8 cellular contexts compared by ENCODE assay signal in the genomic region with DNA sequence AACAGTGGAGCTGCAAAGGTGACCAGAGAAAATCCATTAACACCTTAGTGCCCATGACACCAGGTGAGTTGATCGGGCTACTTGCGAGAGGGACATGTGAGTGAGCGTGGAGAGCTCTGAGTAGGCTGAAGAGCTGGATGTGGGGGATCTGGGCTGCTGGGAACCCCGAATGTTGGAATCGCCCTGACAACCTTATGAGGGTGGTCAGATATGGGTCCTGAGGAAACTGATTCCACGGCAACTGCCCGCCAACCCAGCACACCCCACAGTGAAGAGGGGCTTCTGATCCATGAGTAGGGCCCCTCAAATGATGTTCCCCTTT. TPM values are rescaled to one million over a fixed set of nuclear protein-coding genes. Genes with fewer than 3 reads are reported as not detected.
DNase-seq lines count a peak whose midpoint lies in the region; ATAC-seq and TF ChIP-seq lines count a peak whose summit lies in the region.

No MANE protein-coding gene starts in this region.

- no peaks in the 10 kb centered on the region for H3K27me3 Mint-ChIP-seq in activated CD8-positive, alpha-beta memory T cell treated with anti-CD3 and anti-CD28 coated beads, Interleukin-2, amount 10 ng/mL, durations not matched to agents 7 days and 5 days
- peaks cover 47% of the 10 kb centered on the region for H3K27me3 Mint-ChIP-seq in type B pancreatic cell

- in situ Hi-C loops in astrocyte of the cerebellum (cut with HindIII; ENCODE audit: low sequenced_read_pairs), result no loop called here

- H3K4me3 ChIP-seq in astrocyte of the cerebellum (ENCODE audit: low read depth, low read length), result peak overlapping the region; percentile 66
- peak overlapping the region; percentile 46 for H3K4me3 ChIP-seq in lower leg skin (ENCODE audit: low read depth, poor library complexity, severe bottlenecking)

- no peak for DNase-seq in activated CD8-positive, alpha-beta memory T cell treated with anti-CD3 and anti-CD28 coated beads, Interleukin-2, amount 10 ng/mL, durations not matched to agents 7 days and 5 days
- DNase-seq in activated CD8-positive, alpha-beta memory T cell treated with anti-CD3 and anti-CD28 coated beads, Interleukin-2, amount 50 U/mL, for 48 hours, result no peak
- no peak for DNase-seq in astrocyte of the cerebellum (ENCODE audit: low read depth)
- no peak for DNase-seq in lower leg skin (ENCODE audit: low spot score in 2 of 2)
- DNase-seq in type B pancreatic cell (ENCODE audit: extremely low spot score, unreplicated experiment), result no peak
- DNase-seq in activated effector memory CD4-positive, alpha-beta T cell treated with Interleukin-2 at 50 U/mL for 16 hours, result no peak
- no peak for DNase-seq in SW 1271 (lab: John Stamatoyannopoulos, UW)

- peak overlapping the region; percentile 89 for H3K27ac Mint-ChIP-seq in activated CD8-positive, alpha-beta memory T cell treated with anti-CD3 and anti-CD28 coated beads, Interleukin-2, amount 10 ng/mL, durations not matched to agents 7 days and 5 days
- peak overlapping the region; percentile 52 for H3K27ac Mint-ChIP-seq in type B pancreatic cell

- intact Hi-C loops in lower leg skin (cut with DNase I; ENCODE audit: low total_unique reads), result no loop called here

- TF ChIP-seq CTCF in astrocyte of the cerebellum (IDR thresholded peaks at IDR 0.05; ENCODE audit: low read depth, low read length, missing control alignments), result no peak
- no peak for TF ChIP-seq CTCF in lower leg skin (IDR thresholded peaks at IDR 0.05)
- no peak for TF ChIP-seq CTCF in type B pancreatic cell (conservative IDR thresholded peaks at IDR 0.05)

- no peaks in the 10 kb centered on the region for H3K9me3 Mint-ChIP-seq in activated CD8-positive, alpha-beta memory T cell treated with anti-CD3 and anti-CD28 coated beads, Interleukin-2, amount 10 ng/mL, durations not matched to agents 7 days and 5 days (ENCODE audit: low read depth)
- no peaks in the 10 kb centered on the region for H3K9me3 Mint-ChIP-seq in type B pancreatic cell

- TF ChIP-seq POLR2A in lower leg skin (IDR thresholded peaks at IDR 0.05), result no peak

- CTCF ChIA-PET in activated CD8-positive, alpha-beta memory T cell treated with anti-CD3 and anti-CD28 coated beads, Interleukin-2, amount 10 ng/mL, durations not matched to agents 7 days and 5 days (lab: Charles Lee), result interaction anchor here (1.0 to 1.5 kb wide), 2 partner anchors 15 to 25 kb away, joined by 3 to 5 read pairs; no protein-coding TSS in a partner anchor

- 17 to 26% methylated on average over 7 of the region's 7 CpGs for WGBS in lower leg skin, 2 donors

- no peak for ATAC-seq in activated CD8-positive, alpha-beta memory T cell treated with anti-CD3 and anti-CD28 coated beads, Interleukin-2, amount 10 ng/mL, durations not matched to agents 7 days and 5 days
- no peak for ATAC-seq in HG02571 (IDR thresholded peaks at IDR 0.05; ENCODE audit: unreplicated experiment)

- H3K36me3 Mint-ChIP-seq in activated CD8-positive, alpha-beta memory T cell treated with anti-CD3 and anti-CD28 coated beads, Interleukin-2, amount 10 ng/mL, durations not matched to agents 7 days and 5 days, result no peaks in the 10 kb centered on the region
- peaks cover 6% of the 10 kb centered on the region for H3K36me3 Mint-ChIP-seq in type B pancreatic cell

- H3K4me3 Mint-ChIP-seq in activated CD8-positive, alpha-beta memory T cell treated with anti-CD3 and anti-CD28 coated beads, Interleukin-2, amount 10 ng/mL, durations not matched to agents 7 days and 5 days, result peak overlapping the region; percentile 86
- peak overlapping the region; percentile 92 for H3K4me3 Mint-ChIP-seq in type B pancreatic cell

- peaks cover 24% of the 10 kb centered on the region for H3K4me1 Mint-ChIP-seq in activated CD8-positive, alpha-beta memory T cell treated with anti-CD3 and anti-CD28 coated beads, Interleukin-2, amount 10 ng/mL, durations not matched to agents 7 days and 5 days
- peaks cover 25% of the 10 kb centered on the region for H3K4me1 Mint-ChIP-seq in type B pancreatic cell (ENCODE audit: unreplicated experiment)

RNA-seq across cellular contexts. Expression of gene QSOX1, which starts 0.7 kb away (rescaled TPM):
- total RNA-seq in activated CD8-positive, alpha-beta memory T cell treated with anti-CD3 and anti-CD28 coated beads, Interleukin-2, amount 10 ng/mL, durations not matched to agents 7 days and 5 days, result 10 to 100 TPM; 25.4 to 35.5 TPM
- total RNA-seq in lower leg skin (10 to 100 TPM; 77.7 to 90.3 (median 87.3) TPM), type B pancreatic cell (ENCODE audit: low replicate concordance) (94.0 and 96.0 TPM in 2 replicates)
